Comparison of ENCODE assay signal across 8 cellular contexts in genomic region chr16:81779540-81780320, GRCh38. TPM values are rescaled to one million over a fixed set of nuclear protein-coding genes. Genes with fewer than 3 reads are reported as not detected.
A peak's percentile ranks its signal among the peaks of the same experiment; 100 is the strongest.
DNase-seq lines count a peak whose midpoint lies in the region; ATAC-seq, FAIRE-seq and TF ChIP-seq lines count a peak whose summit lies in the region.

No MANE protein-coding gene starts in this region.

- peak; percentile 40 for DNase-seq in ACHN
- DNase-seq in HK-2 (ENCODE audit: unreplicated experiment): peak; percentile 20
- DNase-seq in ascending aorta (ENCODE audit: low spot score in 2 of 2): no peak
- no peak for DNase-seq in keratinocyte (ENCODE audit: low read depth, low spot score)
- DNase-seq in stimulated activated naive CD8-positive, alpha-beta T cell treated with anti-CD3 and anti-CD28 coated beads, Interleukin-15, Interleukin-2, amounts not matched to agents 100 U/mL and 50 U/mL, for 24 hours: peak; percentile 37
- DNase-seq in GM19240 (ENCODE audit: insufficient read length, low spot score): no peak
- DNase-seq in effector CD8-positive, alpha-beta T cell (lab: John Stamatoyannopoulos, UW): no peak

- H3K4me1 ChIP-seq in ascending aorta (no peaks in the 10 kb centered on the region), keratinocyte (ENCODE audit: control insufficient read depth, extremely low read depth, insufficient read depth, low read length) (peaks cover 4% of the 10 kb centered on the region)

- TF ChIP-seq CTCF in ascending aorta (IDR thresholded peaks at IDR 0.05) (no peak), keratinocyte (optimal IDR thresholded peaks at IDR 0.05 in 1 of 3, IDR thresholded peaks at IDR 0.05 in 1 of 3, conservative IDR thresholded peaks at IDR 0.05 in 1 of 3; ENCODE audit: extremely low read depth in 1 of 3, insufficient read depth in 2 of 3, low read length in 3 of 3) (no peak)

- H3K79me2 ChIP-seq in keratinocyte (ENCODE audit: control insufficient read depth, insufficient read depth, low read length): no peaks in the 10 kb centered on the region

- dilution Hi-C loops in keratinocyte (cut with MboI; ENCODE audit: extremely low pct_ligation_motif_present, low sequenced_read_pairs): no loop called here

- H3K9me3 ChIP-seq in ascending aorta: no peaks in the 10 kb centered on the region
- H3K9me3 ChIP-seq in keratinocyte (ENCODE audit: control insufficient read depth, low read depth, low read length): no peaks in the 10 kb centered on the region

- in situ Hi-C loops in ACHN (cut with HindIII; ENCODE audit: low pct_ligation_motif_present, low pct_unique_long_range_greater_than_20kb, low sequenced_read_pairs): no loop called here

- intact Hi-C loops in ascending aorta (cut with DNase I): no loop called here

- H2AFZ ChIP-seq in keratinocyte (ENCODE audit: control insufficient read depth, low read length): peak overlapping the region; percentile 78

- H3K36me3 ChIP-seq in ascending aorta: no peaks in the 10 kb centered on the region
- peaks cover 0 to 2% of the 10 kb centered on the region in 2 experiments for H3K36me3 ChIP-seq in keratinocyte (ENCODE audit: control insufficient read depth in 2 of 2, extremely low read depth in 1 of 2, insufficient read depth in 2 of 2, low read length in 2 of 2)

- peaks cover 6% of the 10 kb centered on the region for H3K27me3 ChIP-seq in ascending aorta
- H3K27me3 ChIP-seq in keratinocyte (ENCODE audit: control insufficient read depth, extremely low read depth, insufficient read depth, low read length): peaks cover 26% of the 10 kb centered on the region

- H3K9me1 ChIP-seq in keratinocyte (ENCODE audit: control insufficient read depth, extremely low read depth, insufficient read depth, low read length): no peaks in the 10 kb centered on the region

- H3K9ac ChIP-seq in keratinocyte (ENCODE audit: control insufficient read depth, extremely low read depth, insufficient read depth, low read length): peak overlapping the region; percentile 66

- H3K4me3 ChIP-seq in ascending aorta (peak overlapping the region; percentile 35 to 66), keratinocyte (ENCODE audit: control insufficient read depth in 2 of 3, extremely low read depth in 1 of 3, insufficient read depth in 2 of 3, low read depth in 1 of 3, low read length in 3 of 3) (peak overlapping the region; percentile 65 to 73 (median 67))

- FAIRE-seq in keratinocyte (lab: Jason Lieb, UNC): no peak

- H3K4me2 ChIP-seq in keratinocyte (ENCODE audit: control insufficient read depth, extremely low read depth, insufficient read depth, low read depth, low read length): peak overlapping the region; percentile 84

- ATAC-seq in GM19324 (IDR thresholded peaks at IDR 0.05; ENCODE audit: low FRiP score, unreplicated experiment): peak; percentile 14
- peak; percentile 4 for ATAC-seq in stimulated activated naive CD8-positive, alpha-beta T cell treated with anti-CD3 and anti-CD28 coated beads, Interleukin-15, Interleukin-2, amounts not matched to agents 100 U/mL and 50 U/mL, for 24 hours

- no peaks in the 10 kb centered on the region for H4K20me1 ChIP-seq in keratinocyte (ENCODE audit: control insufficient read depth, extremely low read depth, insufficient read depth, low read length)

- H3K27ac ChIP-seq in ascending aorta (peak overlapping the region in 1 of 2 donors; percentile 18), keratinocyte (ENCODE audit: control insufficient read depth, insufficient read depth, low read length) (no peak overlapping the region)

RNA-seq across cellular contexts. Expression of gene PLCG2, which starts 0.6 kb away (rescaled TPM):
- 34.2 TPM for total RNA-seq in ascending aorta
- 1.8 to 3.6 TPM (median 3.5 TPM) in 3 replicates for polyA plus RNA-seq in keratinocyte
- 1.7 TPM for polyA plus RNA-seq in keratinocyte (2011; ENCODE audit: low read depth)
- polyA plus RNA-seq in keratinocyte (2011; cell fraction: cytosol; rRNA removed): 2.2 and 2.6 TPM in 2 replicates
- polyA plus RNA-seq in keratinocyte (2011; cell fraction: nucleus; rRNA removed): 10.0 and 10.1 TPM in 2 replicates
- polyA plus RNA-seq in keratinocyte (2012; ENCODE audit: low replicate concordance): 1.2 and 1.7 TPM in 2 replicates
- polyA minus RNA-seq in keratinocyte: 9.6 to 19.6 TPM (median 12.7 TPM) in 3 replicates
- polyA minus RNA-seq in keratinocyte (2011; cell fraction: cytosol; rRNA and poly(A)+ RNA removed): 7.1 TPM
- 7.9 and 9.2 TPM in 2 replicates for polyA minus RNA-seq in keratinocyte (2011; cell fraction: nucleus; rRNA and poly(A)+ RNA removed)

Comparison
In these comparisons a context has a peak if more than half of its experiments do, and no peak if none do; other contexts are left out.
1. DNase-seq: peak in ACHN (single experiment), HK-2 (single experiment) and stimulated activated naive CD8-positive, alpha-beta T cell treated with anti-CD3 and anti-CD28 coated beads, Interleukin-15, Interleukin-2, amounts not matched to agents 100 U/mL and 50 U/mL, for 24 hours (single experiment); none in ascending aorta (0 of 2), keratinocyte (single experiment), GM19240 (single experiment) and effector CD8-positive, alpha-beta T cell (single experiment).